ENCODE assay signal across 3 cellular contexts in genomic region chr1:41272601-41273000, GRCh38.
TF ChIP-seq lines count a peak whose summit lies in the region.

No MANE protein-coding gene starts in this region.

TF ChIP-seq in HEK293, 187 proteins besides CTCF, POLR2A, EP300 and RAD21:
- peak; percentile 73 for TF ChIP-seq REST (tag by site-specific recombination; IDR thresholded peaks at IDR 0.05)
- TF ChIP-seq ZBTB8A (tag by site-specific recombination; IDR thresholded peaks at IDR 0.05), result no peak

TF ChIP-seq in PFSK-1, 5 proteins besides CTCF, POLR2A, EP300 and RAD21:
- TF ChIP-seq TAF1 (IDR thresholded peaks at IDR 0.05; ENCODE audit: borderline replicate concordance, insufficient read depth, low read length), result no peak
- peak; percentile 70 to 77; a peak in 3 of 4 replicates for TF ChIP-seq REST (IDR thresholded peaks at IDR 0.05; ENCODE audit: insufficient read depth in 1 of 2, low read depth in 2 of 2, low read length in 2 of 2)

TF ChIP-seq in HepG2, 621 proteins besides CTCF, POLR2A, EP300 and RAD21:
- TF ChIP-seq ZNF337 (CRISPR knock-in tag; IDR thresholded peaks at IDR 0.05; ENCODE audit: borderline replicate concordance, low read depth) (no peak), ZNF234 (CRISPR knock-in tag; conservative IDR thresholded peaks at IDR 0.05) (no peak), KAT8 (CRISPR knock-in tag; IDR thresholded peaks at IDR 0.05) (no peak), ZNF44 (CRISPR knock-in tag; IDR thresholded peaks at IDR 0.05) (no peak), ZNF747 (CRISPR knock-in tag; IDR thresholded peaks at IDR 0.05; ENCODE audit: borderline replicate concordance) (no peak), REST (IDR thresholded peaks at IDR 0.05; ENCODE audit: borderline replicate concordance in 1 of 2, low read depth in 1 of 2, low read length in 2 of 2) (peak in 1 of 2 experiments; percentile 68; a peak in 3 of 4 replicates), MEIS1 (CRISPR knock-in tag; IDR thresholded peaks at IDR 0.05; ENCODE audit: borderline replicate concordance) (no peak)
